In the genomic region with DNA sequence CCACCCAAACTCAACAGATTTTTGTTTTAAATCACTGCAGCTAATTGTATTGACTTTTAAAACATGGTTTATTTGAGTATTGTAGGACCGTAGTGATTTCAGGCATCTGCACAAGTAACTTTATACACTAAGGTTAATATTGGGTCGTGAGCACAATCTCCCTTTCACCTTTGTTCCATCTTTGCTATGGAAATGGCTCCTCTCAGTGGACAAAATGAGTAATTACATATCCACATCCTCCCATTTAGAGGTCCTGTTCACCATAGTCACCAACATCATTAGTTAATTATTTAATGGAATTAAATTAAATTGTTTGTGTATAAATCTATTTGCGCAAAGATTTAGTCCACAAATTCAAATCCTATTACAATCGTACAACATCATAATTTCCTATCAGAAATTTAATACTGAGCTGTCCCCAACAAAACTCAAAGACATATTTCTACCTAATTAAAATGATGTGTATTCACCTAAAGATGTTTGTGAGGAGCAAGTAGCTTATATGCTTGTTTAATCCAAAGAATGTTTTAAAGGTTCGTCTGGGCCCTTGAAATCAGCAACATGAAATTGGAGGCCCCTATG, we compare ENCODE assay signal across 8 cellular contexts.
DNase-seq lines count a peak whose midpoint lies in the region; ATAC-seq, FAIRE-seq and TF ChIP-seq lines count a peak whose summit lies in the region.

No MANE protein-coding gene starts in this region.

- POLR2A ChIA-PET in A673 (lab: Charles Lee; ENCODE audit: low non-redundant PET): no interaction called here

- TF ChIP-seq CTCF in A673 (conservative IDR thresholded peaks at IDR 0.05; ENCODE audit: low read depth, low read length) (peak; percentile 81), GM12864 (IDR thresholded peaks at IDR 0.05; ENCODE audit: low read depth, low read length, missing control alignments) (peak; percentile 51), LNCAP (IDR thresholded peaks at IDR 0.05) (peak; percentile 75), fibroblast of pulmonary artery (IDR thresholded peaks at IDR 0.05; ENCODE audit: low read length, missing control alignments) (peak; percentile 64), pancreas (IDR thresholded peaks at IDR 0.05) (peak; percentile 50 to 64 (median 60))

- FAIRE-seq in pancreas (lab: Jason Lieb, UNC): peak; percentile 95

- DNase-seq in A673 (ENCODE audit: low spot score): peak; percentile 85
- peak; percentile 15 for DNase-seq in GM12864 (ENCODE audit: low read depth)
- peak; percentile 19 for DNase-seq in SKM-1 (lab: John Stamatoyannopoulos, UW; ENCODE audit: unreplicated experiment)
- DNase-seq in fibroblast of pulmonary artery (ENCODE audit: low read depth): peak; percentile 84
- no peak for DNase-seq in pancreas
- DNase-seq in stimulated activated CD4-positive, alpha-beta T cell treated with anti-CD3 and anti-CD28 coated beads, Interleukin-15, amount 100 ng/mL, for 24 hours: no peak

- H3K27me3 ChIP-seq in A673 (replicated peaks; ENCODE audit: insufficient read depth, low read depth, low read length, poor library complexity) (no peaks in the 10 kb centered on the region), pancreas (no peaks in the 10 kb centered on the region)

- 0 to 1% methylated on average over 5 of the region's 5 CpGs for WGBS in pancreas, 2 donors

- CTCF ChIA-PET in A673 (lab: Charles Lee): interaction anchor here (0.6 to 1.2 kb wide), 3 partner anchors 650 to 837 kb away, joined by 4 read pairs; a partner anchor contains a TSS

- intact Hi-C loops in A673 (cut with micrococcal nuclease; ENCODE audit: unreplicated experiment): loop anchor here (1.0 to 10.0 kb wide), 5 partner anchors 220 to 910 kb away; a partner anchor contains a TSS
- intact Hi-C loops in pancreas (cut with DNase I): loop anchor here in 1 of 3 donors (10.0 kb wide), 1 partner anchor 890 kb away; no protein-coding TSS in a partner anchor

- H3K4me1 ChIP-seq in A673 (ENCODE audit: insufficient read depth, low read length, poor library complexity, severe bottlenecking) (peaks cover 16% of the 10 kb centered on the region), pancreas (no peaks in the 10 kb centered on the region)

- ATAC-seq in pancreas (peak; percentile 83 to 96 (median 91)), GM21515 (IDR thresholded peaks at IDR 0.05; ENCODE audit: unreplicated experiment) (no peak)

- H3K27ac ChIP-seq in A673 (ENCODE audit: low read depth, low read length, poor library complexity, severe bottlenecking) (no peak overlapping the region), pancreas (no peak overlapping the region)

- no peaks in the 10 kb centered on the region for H3K9me3 ChIP-seq in A673 (ENCODE audit: low read depth, low read length, poor library complexity, severe bottlenecking)
- no peaks in the 10 kb centered on the region for H3K9me3 ChIP-seq in pancreas

- H3K4me3 ChIP-seq in A673 (ENCODE audit: low read depth, low read length, poor library complexity, severe bottlenecking): no peak overlapping the region
- no peak overlapping the region for H3K4me3 ChIP-seq in GM12864 (ENCODE audit: low read depth, low read length)
- H3K4me3 ChIP-seq in fibroblast of pulmonary artery (replicated peaks; ENCODE audit: low read depth, low read length): no peak overlapping the region
- no peak overlapping the region for H3K4me3 ChIP-seq in pancreas

- BruUV-seq in A673 (replicated peaks; lab: Mats Ljungman, UMichigan): no TSS peak

- no peaks in the 10 kb centered on the region for H3K36me3 ChIP-seq in A673 (ENCODE audit: insufficient read depth, low read length, poor library complexity, severe bottlenecking)
- no peaks in the 10 kb centered on the region for H3K36me3 ChIP-seq in pancreas

Comparison
In these comparisons a context has a peak if more than half of its experiments do, and no peak if none do; other contexts are left out.
1. DNase-seq: peak in A673 (single experiment), GM12864 (single experiment), SKM-1 (single experiment) and fibroblast of pulmonary artery (single experiment); none in pancreas (0 of 6) and stimulated activated CD4-positive, alpha-beta T cell treated with anti-CD3 and anti-CD28 coated beads, Interleukin-15, amount 100 ng/mL, for 24 hours (single experiment).
2. Peak in every context shown above with its lines, with median percentiles within 50 percentile points of each other: CTCF ChIP-seq.